In genomic region chr1:160219062-160219929, GRCh38 we compare ENCODE assay signal across 8 cellular contexts. TPM values are rescaled to one million over a fixed set of nuclear protein-coding genes. Genes with fewer than 3 reads are reported as not detected.
DNase-seq lines count a peak whose midpoint lies in the region; ATAC-seq, FAIRE-seq and TF ChIP-seq lines count a peak whose summit lies in the region.

No MANE protein-coding gene starts in this region.

- dilution Hi-C loops in IMR-90 (cut with HindIII; ENCODE audit: low sequenced_read_pairs, unreplicated experiment) = loop anchor here (10.0 kb wide), 1 partner anchor 114 kb away; no protein-coding TSS in a partner anchor

- H3K9me3 ChIP-seq in IMR-90 (ENCODE audit: control insufficient read depth, insufficient read depth, low read length) = no peaks in the 10 kb centered on the region
- H3K9me3 ChIP-seq in smooth muscle cell (replicated peaks; ENCODE audit: low read depth) = no peaks in the 10 kb centered on the region

- peak overlapping the region; percentile 43 for H2BK5ac ChIP-seq in IMR-90 (ENCODE audit: low read depth, low read length, poor library complexity, severe bottlenecking)

- no peaks in the 10 kb centered on the region for H3K27me3 ChIP-seq in IMR-90 (ENCODE audit: control insufficient read depth, insufficient read depth, low read length)
- no peaks in the 10 kb centered on the region for H3K27me3 ChIP-seq in smooth muscle cell (ENCODE audit: low read depth)

- H3K4me1 Mint-ChIP-seq in T-helper 2 cell treated with Interferon-gamma antibody and Interleukin-4, amounts not matched to agents 5 μg/mL and 100 μg/mL, for 36 hours (ENCODE audit: low read depth) = no peaks in the 10 kb centered on the region

- peak overlapping the region; percentile 30; the same call in 1 of the 2 replicates for H4K5ac ChIP-seq in IMR-90 (ENCODE audit: low read depth, low read length)

- H3K9me3 Mint-ChIP-seq in T-helper 2 cell treated with Interferon-gamma antibody and Interleukin-4, amounts not matched to agents 5 μg/mL and 100 μg/mL, for 36 hours = no peaks in the 10 kb centered on the region

- H3K4me1 ChIP-seq in IMR-90 (ENCODE audit: control insufficient read depth, insufficient read depth, low read length) (peaks cover 21% of the 10 kb centered on the region), smooth muscle cell (ENCODE audit: low read depth) (peaks cover 6% of the 10 kb centered on the region)

- H3K27ac ChIP-seq in IMR-90 (ENCODE audit: insufficient read depth, low read length) (peak overlapping the region; percentile 53; the same call in 1 of the 2 replicates), smooth muscle cell (ENCODE audit: low read depth) (peak overlapping the region; percentile 70)

- H2BK20ac ChIP-seq in IMR-90 (ENCODE audit: low read depth, low read length) = no peak overlapping the region

- peak; percentile 79 for ATAC-seq in IMR-90 (ENCODE audit: low read depth)

- CTCF ChIA-PET in IMR-90 (lab: Yijun Ruan, JAX) = interaction anchor here (0.5 to 5.2 kb wide), 22 partner anchors 8 to 982 kb away, joined by 3 to 63 read pairs (median 4); partner anchors contain the start of gene KCNJ10

- no peaks in the 10 kb centered on the region for H3K79me2 ChIP-seq in smooth muscle cell (ENCODE audit: low read depth)

- WGBS in IMR-90 (ENCODE audit: extremely low coverage in 2 of 2, insufficient read length in 1 of 2), 2 experiments = no CpG with 5 or more reads among the region's 4 CpGs
- WGBS in smooth muscle cell (ENCODE audit: low lambda C conversion rate) = 40% methylated on average over 4 of the region's 4 CpGs

- H3K9ac ChIP-seq in IMR-90 (ENCODE audit: low read depth, low read length) = peak overlapping the region; percentile 19
- H3K9ac ChIP-seq in smooth muscle cell (ENCODE audit: low read depth) = no peak overlapping the region

- H3K4ac ChIP-seq in IMR-90 (ENCODE audit: low read depth, low read length) = peak overlapping the region; percentile 31

- peak overlapping the region in 1 of 2 experiments; percentile 64; a peak in 2 of 4 replicates for H4K8ac ChIP-seq in IMR-90 (ENCODE audit: low read depth in 2 of 2, low read length in 2 of 2)

- H3K23ac ChIP-seq in IMR-90 (ENCODE audit: low read depth, low read length) = peak overlapping the region; percentile 21; the same call in 1 of the 2 replicates

- peaks cover 66% of the 10 kb centered on the region for H3K36me3 ChIP-seq in IMR-90 (ENCODE audit: control insufficient read depth, insufficient read depth, low read length)
- peaks cover 4% of the 10 kb centered on the region for H3K36me3 ChIP-seq in smooth muscle cell (ENCODE audit: low read depth)

- H2BK120ac ChIP-seq in IMR-90 (ENCODE audit: low read depth, low read length) = no peak overlapping the region

- peaks cover 23% of the 10 kb centered on the region for H3F3A ChIP-seq in smooth muscle cell (ENCODE audit: low read depth)

- TF ChIP-seq CTCF in IMR-90 (conservative IDR thresholded peaks at IDR 0.05; ENCODE audit: low read depth, low read length) (peak; percentile 79), smooth muscle cell (IDR thresholded peaks at IDR 0.05; ENCODE audit: borderline replicate concordance, insufficient read depth, poor library complexity, severe bottlenecking) (peak; percentile 49)

- peaks cover 43% of the 10 kb centered on the region for H3K36me3 Mint-ChIP-seq in T-helper 2 cell treated with Interferon-gamma antibody and Interleukin-4, amounts not matched to agents 5 μg/mL and 100 μg/mL, for 36 hours (ENCODE audit: low read depth)

- in situ Hi-C loops in IMR-90 (cut with MboI; ENCODE audit: low sequenced_read_pairs) = no loop called here

- no peak overlapping the region; the same call in 1 of the 2 replicates for H3K14ac ChIP-seq in IMR-90 (replicated peaks; ENCODE audit: low read depth, low read length)

- TF ChIP-seq RAD21 in IMR-90 (IDR thresholded peaks at IDR 0.05; ENCODE audit: low read length) = peak; percentile 79

- no peak overlapping the region for H3K27ac Mint-ChIP-seq in T-helper 2 cell treated with Interferon-gamma antibody and Interleukin-4, amounts not matched to agents 5 μg/mL and 100 μg/mL, for 36 hours

- intact Hi-C loops in IMR-90 (cut with micrococcal nuclease) = loop anchor here (1.0 to 10.0 kb wide), 3 partner anchors 26 to 294 kb away; partner anchors contain the start of gene TAGLN2

- no peak overlapping the region for H4K91ac ChIP-seq in IMR-90 (ENCODE audit: insufficient read depth, low read depth, low read length)

- H2AFZ ChIP-seq in IMR-90 (replicated peaks; ENCODE audit: low read length, poor library complexity) (no peak overlapping the region), smooth muscle cell (ENCODE audit: low read depth) (no peak overlapping the region)

- H3K18ac ChIP-seq in IMR-90 (ENCODE audit: low read depth, low read length) = no peak overlapping the region

- H3K4me3 ChIP-seq in IMR-90 (ENCODE audit: insufficient read depth, low read depth, low read length) (no peak overlapping the region), smooth muscle cell (no peak overlapping the region)

- no peak overlapping the region for H3K56ac ChIP-seq in IMR-90 (ENCODE audit: extremely low read depth, insufficient read depth, low read length)

- peak overlapping the region; percentile 45; the same call in 1 of the 2 replicates for H2AK5ac ChIP-seq in IMR-90 (ENCODE audit: low read depth, low read length)

- peaks cover 4% of the 10 kb centered on the region; the same call in 1 of the 2 replicates for H3K9me1 ChIP-seq in IMR-90 (ENCODE audit: insufficient read depth, low read length)

- H3K4me3 Mint-ChIP-seq in T-helper 2 cell treated with Interferon-gamma antibody and Interleukin-4, amounts not matched to agents 5 μg/mL and 100 μg/mL, for 36 hours = no peak overlapping the region

- H3K79me1 ChIP-seq in IMR-90 (ENCODE audit: low read depth in 1 of 2, low read length in 2 of 2) = peaks cover 0 to 27% of the 10 kb centered on the region in 2 experiments; a peak in 3 of 4 replicates

- DNase-seq in C1 segment of cervical spinal cord (lab: John Stamatoyannopoulos, UW) (peak in 9 of 14 donors; percentile 19 to 68 (median 46)), IMR-90 (peak; percentile 80), anterior cingulate cortex (lab: John Stamatoyannopoulos, UW) (peak in 46 of 58 donors; percentile 19 to 82 (median 52)), hypothalamus (lab: John Stamatoyannopoulos, UW) (peak in 36 of 51 donors; percentile 22 to 79 (median 48)), smooth muscle cell (lab: John Stamatoyannopoulos, UW; ENCODE audit: unreplicated experiment) (no peak), GM12891 (ENCODE audit: insufficient read length, low spot score) (no peak), NCI-H187 (lab: John Stamatoyannopoulos, UW) (no peak)
- DNase-seq in T-helper 2 cell treated with Interferon-gamma antibody and Interleukin-4, amounts not matched to agents 5 μg/mL and 100 μg/mL, for 36 hours (ENCODE audit: low spot score) = no peak

- no peak for FAIRE-seq in GM12891 (lab: Jason Lieb, UNC)

- H3K4me2 ChIP-seq in IMR-90 (ENCODE audit: low read depth, low read length) (no peak overlapping the region), smooth muscle cell (no peak overlapping the region)

- peak overlapping the region; percentile 18 for H2AK9ac ChIP-seq in IMR-90 (replicated peaks; ENCODE audit: low read depth, low read length, poor library complexity)

- H3K27me3 Mint-ChIP-seq in T-helper 2 cell treated with Interferon-gamma antibody and Interleukin-4, amounts not matched to agents 5 μg/mL and 100 μg/mL, for 36 hours (ENCODE audit: low read depth) = no peaks in the 10 kb centered on the region

- 0 out of 3 replicates have a peak overlapping the region, but pooled peaks have one; percentile 6 for H2BK15ac ChIP-seq in IMR-90 (ENCODE audit: low read depth, low read length)

- no TSS peak for BruUV-seq in IMR-90 (replicated peaks; lab: Mats Ljungman, UMichigan)

- H4K20me1 ChIP-seq in IMR-90 (ENCODE audit: insufficient read depth, low read length) (peaks cover 33% of the 10 kb centered on the region), smooth muscle cell (ENCODE audit: low read depth) (peaks cover 4% of the 10 kb centered on the region)

- POLR2A ChIA-PET in IMR-90 (lab: Charles Lee; ENCODE audit: unreplicated experiment) = interaction anchor here (0.5 to 1.1 kb wide), 3 partner anchors 10 to 30 kb away, joined by 3 to 5 read pairs (median 3); no protein-coding TSS in a partner anchor

- TF ChIP-seq POLR2A in IMR-90 (IDR thresholded peaks at IDR 0.05; ENCODE audit: low read depth, low read length) (no peak), GM12891 (IDR thresholded peaks at IDR 0.05; ENCODE audit: low read depth, low read length) (no peak)

TF ChIP-seq in IMR-90, 13 proteins besides CTCF, POLR2A, EP300 and RAD21 (continues in another document):
- peak; percentile 43; the same call in 1 of the 2 replicates for TF ChIP-seq CEBPB (IDR thresholded peaks at IDR 0.05; ENCODE audit: low read depth, low read length)

TF ChIP-seq in GM12891, 5 proteins besides CTCF, POLR2A, EP300 and RAD21:
- TF ChIP-seq SPI1 (IDR thresholded peaks at IDR 0.05; ENCODE audit: low read depth, low read length) = no peak
- no peak for TF ChIP-seq PAX5 (IDR thresholded peaks at IDR 0.05; ENCODE audit: insufficient read depth, low read length, severe bottlenecking)
- no peak for TF ChIP-seq POLR2AphosphoS5 (IDR thresholded peaks at IDR 0.05; ENCODE audit: low read depth, low read length)
- TF ChIP-seq TAF1 (IDR thresholded peaks at IDR 0.05; ENCODE audit: low read depth, low read length) = no peak
- TF ChIP-seq POU2F2 (IDR thresholded peaks at IDR 0.05; ENCODE audit: low read depth, low read length) = no peak

RNA-seq across cellular contexts. Expression of gene PEA15, which starts 14.1 kb away (rescaled TPM):
- total RNA-seq in IMR-90 (2012; rRNA removed) (265 and 296 TPM in 2 replicates), smooth muscle cell (85.0 and 115 TPM in 2 replicates)
- polyA plus RNA-seq in IMR-90 (2012; rRNA removed) (710 and 754 TPM in 2 replicates), smooth muscle cell (73.1 and 80.6 TPM in 2 replicates)
- 217 and 257 TPM in 2 replicates for polyA plus RNA-seq in IMR-90 (2012; cell fraction: cytosol; rRNA removed)
- 129 and 289 TPM in 2 replicates for polyA plus RNA-seq in IMR-90 (2012; cell fraction: nucleus; rRNA removed; ENCODE audit: low replicate concordance)
- polyA plus RNA-seq in GM12891 (2012; ENCODE audit: low read depth, missing spikeins) = 32.2 TPM

RNA-seq across cellular contexts. Expression of gene CASQ1, which starts 28.9 kb away (rescaled TPM):
- total RNA-seq in IMR-90 (2012; rRNA removed) = 0.18 TPM in 1 of 2 replicates, not detected in the other
- 0.10 and 0.21 TPM in 2 replicates for polyA plus RNA-seq in IMR-90 (2012; rRNA removed)
- 0.09 and 0.14 TPM in 2 replicates for polyA plus RNA-seq in IMR-90 (2012; cell fraction: cytosol; rRNA removed)
- polyA plus RNA-seq in IMR-90 (2012; cell fraction: nucleus; rRNA removed; ENCODE audit: low replicate concordance) = 0.07 TPM in 1 of 2 replicates, not detected in the other
- 0.36 TPM in 1 of 2 replicates, not detected in the other for total RNA-seq in smooth muscle cell
- polyA plus RNA-seq in smooth muscle cell = 0.48 TPM in 1 of 2 replicates, not detected in the other
- 0.55 TPM for polyA plus RNA-seq in GM12891 (2012; ENCODE audit: low read depth, missing spikeins)

RNA-seq across cellular contexts. Expression of gene DCAF8, which starts 43.1 kb away (rescaled TPM):
- total RNA-seq in IMR-90 (2012; rRNA removed) = 83.3 TPM in 2 replicates
- polyA plus RNA-seq in IMR-90 (2012; rRNA removed) = 74.9 and 83.8 TPM in 2 replicates
- 28.3 and 31.3 TPM in 2 replicates for polyA plus RNA-seq in IMR-90 (2012; cell fraction: cytosol; rRNA removed)
- 277 and 555 TPM in 2 replicates for polyA plus RNA-seq in IMR-90 (2012; cell fraction: nucleus; rRNA removed; ENCODE audit: low replicate concordance)
- total RNA-seq in smooth muscle cell = 56.7 and 63.6 TPM in 2 replicates
- polyA plus RNA-seq in smooth muscle cell = 79.9 and 92.6 TPM in 2 replicates
- 69.5 TPM for polyA plus RNA-seq in GM12891 (2012; ENCODE audit: low read depth, missing spikeins)

Comparison
In these comparisons a context has a peak if more than half of its experiments do, and no peak if none do; other contexts are left out.
1. DNase-seq: peak in C1 segment of cervical spinal cord (9 of 14), IMR-90 (single experiment), anterior cingulate cortex (46 of 58) and hypothalamus (36 of 51); none in smooth muscle cell (single experiment), GM12891 (single experiment), NCI-H187 (0 of 2) and T-helper 2 cell treated with Interferon-gamma antibody and Interleukin-4, amounts not matched to agents 5 μg/mL and 100 μg/mL, for 36 hours (single experiment).